ENCODE assay signal across 8 cellular contexts in genomic region chr3:134030382-134030753, GRCh38. TPM values are rescaled to one million over a fixed set of nuclear protein-coding genes. Genes with fewer than 3 reads are reported as not detected.
DNase-seq lines count a peak whose midpoint lies in the region; ATAC-seq and TF ChIP-seq lines count a peak whose summit lies in the region.

No MANE protein-coding gene starts in this region.

- POLR2A ChIA-PET in A673 (lab: Charles Lee; ENCODE audit: low non-redundant PET): no interaction called here

- CTCF ChIA-PET in A673 (lab: Charles Lee): no interaction called here

- H3K9ac ChIP-seq in mucosa of rectum (ENCODE audit: low read depth in 1 of 2, low read length in 2 of 2): no peak overlapping the region

- TF ChIP-seq CTCF in A673 (conservative IDR thresholded peaks at IDR 0.05; ENCODE audit: low read depth, low read length) (no peak), breast epithelium (IDR thresholded peaks at IDR 0.05) (no peak)

- ATAC-seq in GM21515 (IDR thresholded peaks at IDR 0.05; ENCODE audit: unreplicated experiment): no peak

- H3K9me3 ChIP-seq in A673 (ENCODE audit: low read depth, low read length, poor library complexity, severe bottlenecking): no peaks in the 10 kb centered on the region
- H3K9me3 ChIP-seq in breast epithelium: no peaks in the 10 kb centered on the region
- H3K9me3 ChIP-seq in mucosa of rectum (ENCODE audit: control insufficient read depth in 2 of 2, low read length in 2 of 2): no peaks in the 10 kb centered on the region

- TF ChIP-seq POLR2A in breast epithelium (IDR thresholded peaks at IDR 0.05): no peak

- H3K36me3 ChIP-seq in A673 (ENCODE audit: insufficient read depth, low read length, poor library complexity, severe bottlenecking) (no peaks in the 10 kb centered on the region), breast epithelium (no peaks in the 10 kb centered on the region), mucosa of rectum (ENCODE audit: control insufficient read depth in 2 of 2, insufficient read depth in 2 of 2, low read length in 2 of 2) (no peaks in the 10 kb centered on the region)

- no peaks in the 10 kb centered on the region for H3K4me1 ChIP-seq in A673 (ENCODE audit: insufficient read depth, low read length, poor library complexity, severe bottlenecking)
- no peaks in the 10 kb centered on the region for H3K4me1 ChIP-seq in breast epithelium
- H3K4me1 ChIP-seq in mucosa of rectum (ENCODE audit: control insufficient read depth in 2 of 2, insufficient read depth in 2 of 2, low read length in 2 of 2): peaks cover 4 to 6% of the 10 kb centered on the region in 2 donors

- H3K4me3 ChIP-seq in A673 (ENCODE audit: low read depth, low read length, poor library complexity, severe bottlenecking) (peak overlapping the region; percentile 44), breast epithelium (peak overlapping the region; percentile 55 to 95 (median 62)), mucosa of rectum (ENCODE audit: low read length in 2 of 2) (peak overlapping the region; percentile 5 to 13)

- H3K27me3 ChIP-seq in A673 (replicated peaks; ENCODE audit: insufficient read depth, low read depth, low read length, poor library complexity): peaks cover 37% of the 10 kb centered on the region
- H3K27me3 ChIP-seq in breast epithelium: peaks cover 0 to 8% of the 10 kb centered on the region in 2 donors
- H3K27me3 ChIP-seq in mucosa of rectum (ENCODE audit: control insufficient read depth in 2 of 2, insufficient read depth in 2 of 2, low read length in 2 of 2): peaks cover 19 to 21% of the 10 kb centered on the region in 2 donors

- no TSS peak for BruUV-seq in A673 (replicated peaks; lab: Mats Ljungman, UMichigan)

- intact Hi-C loops in A673 (cut with micrococcal nuclease; ENCODE audit: unreplicated experiment) (no loop called here), breast epithelium (cut with DNase I; ENCODE audit: low total_unique reads) (no loop called here)

- DNase-seq in A673 (ENCODE audit: low spot score) (no peak), HuH-7 (ENCODE audit: low spot score) (peak; percentile 47), breast epithelium (ENCODE audit: low spot score in 2 of 2) (peak in 1 of 2 donors; percentile 37), SKM-1 (lab: John Stamatoyannopoulos, UW; ENCODE audit: unreplicated experiment) (no peak), AG08396 (ENCODE audit: low spot score) (no peak)
- DNase-seq in activated effector memory CD4-positive, alpha-beta T cell treated with Interleukin-2 at 50 U/mL for 16 hours: no peak

- no peak overlapping the region for H3K27ac ChIP-seq in A673 (ENCODE audit: low read depth, low read length, poor library complexity, severe bottlenecking)
- H3K27ac ChIP-seq in breast epithelium: peak overlapping the region; percentile 72 to 82
- no peak overlapping the region for H3K27ac ChIP-seq in mucosa of rectum (ENCODE audit: low read depth in 2 of 2, low read length in 2 of 2)

RNA-seq across cellular contexts. Expression of gene SLCO2A1, which starts 0.6 kb away (rescaled TPM):
- total RNA-seq in A673 (2021) (not detected in 2 replicates), breast epithelium (10 to 100 TPM in 1 of 3 donors, 1 to 10 TPM in 2; 4.2 to 11.1 (median 7.5) TPM)

Comparison
In these comparisons a context has a peak if more than half of its experiments do, and no peak if none do; other contexts are left out.
1. H3K27ac ChIP-seq: peak in breast epithelium (2 of 2); none in A673 (single experiment) and mucosa of rectum (0 of 2).
2. H3K4me3 ChIP-seq: peak in every context shown above with its lines; median percentile 62 in breast epithelium; 44 in A673; 9 in mucosa of rectum.